ENCODE assay signal across 1 cellular context in the genomic region with DNA sequence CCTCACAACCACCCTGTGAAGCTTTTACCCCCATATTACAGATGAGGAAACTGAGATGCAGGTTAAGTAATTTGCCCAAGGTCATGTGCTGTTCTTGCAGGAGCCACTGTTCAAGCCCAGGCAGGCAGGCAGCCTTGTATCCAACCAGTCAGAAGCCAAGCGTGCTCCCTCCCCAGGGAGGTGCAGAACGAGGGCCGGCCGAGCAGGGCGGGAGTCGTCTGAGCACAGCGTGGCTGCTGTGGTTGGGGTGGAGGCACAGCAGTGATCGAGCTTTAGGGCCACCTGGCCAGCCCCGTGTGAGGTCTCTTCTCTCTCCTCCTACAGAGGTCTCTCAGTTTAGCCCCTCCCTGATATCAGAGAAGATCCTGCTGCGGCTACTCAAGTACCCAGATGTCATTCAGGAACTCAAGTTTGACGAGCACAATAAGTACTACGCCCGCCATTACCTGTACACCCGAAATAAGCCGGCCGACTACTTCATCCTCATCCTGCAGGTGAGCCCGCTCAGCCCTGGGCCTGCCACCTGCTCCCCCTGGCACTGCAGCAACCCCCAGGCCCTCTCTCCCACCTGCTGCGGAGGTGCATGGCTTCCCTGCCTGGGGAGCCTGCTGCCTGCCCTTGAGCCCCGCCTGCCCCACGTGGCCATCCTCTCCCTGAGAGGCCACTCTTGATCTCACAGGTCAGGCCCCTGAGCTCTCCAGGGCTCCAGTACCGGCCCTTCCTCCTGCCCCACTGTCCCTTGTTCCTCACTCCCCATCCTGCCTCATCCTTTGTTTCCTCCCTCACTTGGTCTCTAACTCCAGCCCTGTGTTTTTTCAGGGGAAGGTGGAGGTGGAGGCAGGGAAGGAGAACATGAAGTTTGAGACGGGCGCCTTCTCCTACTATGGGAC.
TF ChIP-seq lines count a peak whose summit lies in the region.

No MANE protein-coding gene starts in this region.

TF ChIP-seq in GM12878, 131 proteins besides CTCF, POLR2A, EP300 and RAD21:
- TF ChIP-seq FOS (IDR thresholded peaks at IDR 0.05; ENCODE audit: borderline replicate concordance, extremely low read depth, insufficient read length) (no peak), EED (IDR thresholded peaks at IDR 0.05; ENCODE audit: low read depth) (no peak), TARDBP (IDR thresholded peaks at IDR 0.05; ENCODE audit: borderline replicate concordance) (no peak), JUNB (IDR thresholded peaks at IDR 0.05) (no peak), HDAC2 (IDR thresholded peaks at IDR 0.05) (no peak)
- TF ChIP-seq, protein P1, sequence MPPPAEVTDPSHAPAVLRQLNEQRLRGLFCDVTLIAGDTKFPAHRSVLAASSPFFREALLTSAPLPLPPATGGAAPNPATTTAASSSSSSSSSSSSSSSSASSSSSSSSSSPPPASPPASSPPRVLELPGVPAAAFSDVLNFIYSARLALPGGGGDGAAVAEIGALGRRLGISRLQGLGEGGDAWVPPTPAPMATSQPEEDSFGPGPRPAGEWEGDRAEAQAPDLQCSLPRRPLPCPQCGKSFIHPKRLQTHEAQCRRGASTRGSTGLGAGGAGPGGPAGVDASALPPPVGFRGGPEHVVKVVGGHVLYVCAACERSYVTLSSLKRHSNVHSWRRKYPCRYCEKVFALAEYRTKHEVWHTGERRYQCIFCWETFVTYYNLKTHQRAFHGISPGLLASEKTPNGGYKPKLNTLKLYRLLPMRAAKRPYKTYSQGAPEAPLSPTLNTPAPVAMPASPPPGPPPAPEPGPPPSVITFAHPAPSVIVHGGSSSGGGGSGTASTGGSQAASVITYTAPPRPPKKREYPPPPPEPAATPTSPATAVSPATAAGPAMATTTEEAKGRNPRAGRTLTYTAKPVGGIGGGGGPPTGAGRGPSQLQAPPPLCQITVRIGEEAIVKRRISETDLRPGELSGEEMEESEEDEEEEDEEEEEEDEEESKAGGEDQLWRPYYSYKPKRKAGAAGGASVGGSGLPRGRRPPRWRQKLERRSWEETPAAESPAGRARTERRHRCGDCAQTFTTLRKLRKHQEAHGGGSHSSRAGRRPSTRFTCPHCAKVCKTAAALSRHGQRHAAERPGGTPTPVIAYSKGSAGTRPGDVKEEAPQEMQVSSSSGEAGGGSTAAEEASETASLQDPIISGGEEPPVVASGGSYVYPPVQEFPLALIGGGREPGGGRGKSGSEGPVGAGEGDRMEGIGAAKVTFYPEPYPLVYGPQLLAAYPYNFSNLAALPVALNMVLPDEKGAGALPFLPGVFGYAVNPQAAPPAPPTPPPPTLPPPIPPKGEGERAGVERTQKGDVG (CRISPR knock-in tag; IDR thresholded peaks at IDR 0.05), result no peak
- TF ChIP-seq, protein P2, sequence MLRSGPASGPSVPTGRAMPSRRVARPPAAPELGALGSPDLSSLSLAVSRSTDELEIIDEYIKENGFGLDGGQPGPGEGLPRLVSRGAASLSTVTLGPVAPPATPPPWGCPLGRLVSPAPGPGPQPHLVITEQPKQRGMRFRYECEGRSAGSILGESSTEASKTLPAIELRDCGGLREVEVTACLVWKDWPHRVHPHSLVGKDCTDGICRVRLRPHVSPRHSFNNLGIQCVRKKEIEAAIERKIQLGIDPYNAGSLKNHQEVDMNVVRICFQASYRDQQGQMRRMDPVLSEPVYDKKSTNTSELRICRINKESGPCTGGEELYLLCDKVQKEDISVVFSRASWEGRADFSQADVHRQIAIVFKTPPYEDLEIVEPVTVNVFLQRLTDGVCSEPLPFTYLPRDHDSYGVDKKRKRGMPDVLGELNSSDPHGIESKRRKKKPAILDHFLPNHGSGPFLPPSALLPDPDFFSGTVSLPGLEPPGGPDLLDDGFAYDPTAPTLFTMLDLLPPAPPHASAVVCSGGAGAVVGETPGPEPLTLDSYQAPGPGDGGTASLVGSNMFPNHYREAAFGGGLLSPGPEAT (IDR thresholded peaks at IDR 0.05; ENCODE audit: low read depth), result no peak
- TF ChIP-seq, protein P3, sequence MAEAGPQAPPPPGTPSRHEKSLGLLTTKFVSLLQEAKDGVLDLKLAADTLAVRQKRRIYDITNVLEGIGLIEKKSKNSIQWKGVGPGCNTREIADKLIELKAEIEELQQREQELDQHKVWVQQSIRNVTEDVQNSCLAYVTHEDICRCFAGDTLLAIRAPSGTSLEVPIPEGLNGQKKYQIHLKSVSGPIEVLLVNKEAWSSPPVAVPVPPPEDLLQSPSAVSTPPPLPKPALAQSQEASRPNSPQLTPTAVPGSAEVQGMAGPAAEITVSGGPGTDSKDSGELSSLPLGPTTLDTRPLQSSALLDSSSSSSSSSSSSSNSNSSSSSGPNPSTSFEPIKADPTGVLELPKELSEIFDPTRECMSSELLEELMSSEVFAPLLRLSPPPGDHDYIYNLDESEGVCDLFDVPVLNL (IDR thresholded peaks at IDR 0.05; ENCODE audit: low read depth, low read length), result no peak
- TF ChIP-seq, protein P4, sequence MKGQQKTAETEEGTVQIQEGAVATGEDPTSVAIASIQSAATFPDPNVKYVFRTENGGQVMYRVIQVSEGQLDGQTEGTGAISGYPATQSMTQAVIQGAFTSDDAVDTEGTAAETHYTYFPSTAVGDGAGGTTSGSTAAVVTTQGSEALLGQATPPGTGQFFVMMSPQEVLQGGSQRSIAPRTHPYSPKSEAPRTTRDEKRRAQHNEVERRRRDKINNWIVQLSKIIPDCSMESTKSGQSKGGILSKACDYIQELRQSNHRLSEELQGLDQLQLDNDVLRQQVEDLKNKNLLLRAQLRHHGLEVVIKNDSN (IDR thresholded peaks at IDR 0.05; ENCODE audit: borderline replicate concordance, extremely low read length, insufficient read depth, low read depth, low read length), result no peak
